In genomic region chr15:75194397-75194796, GRCh38 we compare ENCODE assay signal across 2 cellular contexts.
TF ChIP-seq lines count a peak whose summit lies in the region.

No MANE protein-coding gene starts in this region.

TF ChIP-seq in HEK293, 187 proteins besides CTCF, POLR2A, EP300 and RAD21:
- no peak for TF ChIP-seq ZNF404 (tag by site-specific recombination; IDR thresholded peaks at IDR 0.05)
- peak; percentile 75 for TF ChIP-seq ZFHX2 (tag by site-specific recombination; conservative IDR thresholded peaks at IDR 0.05)
- TF ChIP-seq EGR2 (tag by site-specific recombination; IDR thresholded peaks at IDR 0.05; ENCODE audit: low read depth) = peak; percentile 71
TF ChIP-seq in HEK293: peak in this region for 2.

TF ChIP-seq in H1, 55 proteins besides CTCF, POLR2A, EP300 and RAD21:
- no peak for TF ChIP-seq SP1 (IDR thresholded peaks at IDR 0.05; ENCODE audit: low read depth, low read length)
